ENCODE assay signal across 26 cellular contexts in genomic region chr11:14360976-14361375, GRCh38.
"Had no signal": no experiment of that assay in that cellular context is flagged by ENCODE, and none has a peak within 500 bp of the region (broad histone marks: within the 10 kb centered on the region; RNA-seq: fewer than 3 reads in every experiment).

No MANE protein-coding gene starts in this region.

- H3K27me3 ChIP-seq: brain microvascular endothelial cell, colonic mucosa, esophagus muscularis mucosa, foreskin keratinocyte, gastrocnemius medialis had no signal

- ATAC-seq: activated CD4-positive, alpha-beta T cell treated with anti-CD3 and anti-CD28 coated beads for 36 hours; activated T-cell treated with anti-CD3 and anti-CD28 coated beads, Interleukin-2, amount 50 U/mL, for 4 hours; activated T-helper 17 cell treated with anti-CD3 and anti-CD28 coated beads, Interleukin-2, amount 50 U/mL, for 72 hours; foreskin keratinocyte; gastrocnemius medialis; heart left ventricle had no signal

- DNase-seq: activated CD4-positive, alpha-beta memory T cell treated with anti-CD3 and anti-CD28 coated beads for 36 hours; activated CD4-positive, alpha-beta T cell treated with anti-CD3 and anti-CD28 coated beads for 36 hours; activated CD4-positive, alpha-beta T cell treated with anti-CD3 and anti-CD28 coated beads, Interleukin-2, amount 10 ng/mL, durations not matched to agents 24 days and 14 days; activated CD4-positive, CD25-positive, alpha-beta regulatory T cell; activated CD4-positive, CD25-positive, alpha-beta regulatory T cell treated with anti-CD3 and anti-CD28 coated beads, Interleukin-2, amount 50 U/mL, for 72 hours; activated effector memory CD4-positive, alpha-beta T cell treated with Interleukin-2 at 50 U/mL for 16 hours; activated gamma-delta T cell treated with Interleukin-2 at 50 U/mL for 16 hours; activated naive CD4-positive, alpha-beta T cell treated with anti-CD3 and anti-CD28 coated beads, Interleukin-2, amount 50 U/mL, for 16 hours; activated naive CD4-positive, alpha-beta T cell treated with Interleukin-2 at 50 U/mL for 16 hours; activated T-cell treated with anti-CD3 and anti-CD28 coated beads, Interleukin-2, amount 50 U/mL, for 4 hours; amniotic stem cell; anterior cingulate cortex; brain microvascular endothelial cell; central memory CD4-positive, alpha-beta T cell; cerebellar nuclear complex; colonic mucosa; effector CD8-positive, alpha-beta T cell; endodermal cell; gastrocnemius medialis; glutamatergic neuron; heart left ventricle; T-helper 1 cell; T-helper 2 cell had no signal

- H3K9me3 ChIP-seq: colonic mucosa, esophagus muscularis mucosa, gastrocnemius medialis, heart left ventricle had no signal

- H3K36me3 ChIP-seq: colonic mucosa, esophagus muscularis mucosa, gastrocnemius medialis, heart left ventricle had no signal

- H3K4me3 ChIP-seq: colonic mucosa, esophagus muscularis mucosa, gastrocnemius medialis, heart left ventricle had no signal

- H3K27ac ChIP-seq: brain microvascular endothelial cell, colonic mucosa, esophagus muscularis mucosa, foreskin keratinocyte, heart left ventricle had no signal

- H3K4me1 ChIP-seq: colonic mucosa had no signal
